ENCODE assay signal across 1 cellular context in the genomic region with DNA sequence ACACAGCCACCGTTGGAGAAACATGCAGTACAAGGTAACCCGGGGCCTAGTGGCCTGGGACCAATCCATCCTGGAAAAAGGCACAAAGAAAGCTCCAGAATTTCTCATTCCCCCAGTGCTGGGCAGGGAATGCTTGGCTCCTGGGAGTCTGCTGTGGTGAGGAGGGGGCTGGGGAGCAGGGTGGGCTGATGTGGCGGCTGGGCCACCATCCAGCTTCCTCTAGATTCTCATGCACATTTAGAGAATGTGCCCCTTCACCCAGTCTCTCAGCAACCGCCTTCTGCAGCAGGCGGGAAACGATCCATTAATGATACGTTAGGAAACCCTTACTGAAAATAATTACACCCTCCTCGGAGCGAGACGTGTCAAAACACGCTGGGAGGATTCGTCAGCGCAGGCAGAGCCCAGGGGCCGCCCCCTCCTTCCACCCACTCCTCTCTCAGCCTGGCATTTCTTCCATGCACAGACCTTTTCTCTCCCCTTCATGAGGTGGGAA.
TF ChIP-seq lines count a peak whose summit lies in the region.

No MANE protein-coding gene starts in this region.

TF ChIP-seq in H1, 55 proteins besides CTCF, POLR2A, EP300 and RAD21 (continued from another document):
- TF ChIP-seq NRF1 (IDR thresholded peaks at IDR 0.05; ENCODE audit: low read depth, low read length) (no peak), SP4 (IDR thresholded peaks at IDR 0.05; ENCODE audit: low read length) (no peak), CEBPB (IDR thresholded peaks at IDR 0.05; ENCODE audit: low read depth, low read length) (no peak)
- TF ChIP-seq, protein P1, sequence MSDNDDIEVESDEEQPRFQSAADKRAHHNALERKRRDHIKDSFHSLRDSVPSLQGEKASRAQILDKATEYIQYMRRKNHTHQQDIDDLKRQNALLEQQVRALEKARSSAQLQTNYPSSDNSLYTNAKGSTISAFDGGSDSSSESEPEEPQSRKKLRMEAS (IDR thresholded peaks at IDR 0.05), result no peak
